Comparison of ENCODE assay signal across 20 cellular contexts in genomic region chr10:12051241-12051640, GRCh38. TPM values are rescaled to one million over a fixed set of nuclear protein-coding genes. Genes with fewer than 3 reads are reported as not detected.
DNase-seq lines count a peak whose midpoint lies in the region; FAIRE-seq and TF ChIP-seq lines count a peak whose summit lies in the region.
"Had no signal": no experiment of that assay in that cellular context is flagged by ENCODE, and none has a peak within 500 bp of the region (broad histone marks: within the 10 kb centered on the region; RNA-seq: fewer than 3 reads in every experiment).

No MANE protein-coding gene starts in this region.

- H3K4me1 ChIP-seq in mammary epithelial cell (ENCODE audit: insufficient read depth, low read length) = no peaks in the 10 kb centered on the region
- no peaks in the 10 kb centered on the region for H3K4me1 ChIP-seq in breast epithelium
- H3K4me1 ChIP-seq in H1 (replicated peaks in 1 of 4; ENCODE audit: control insufficient read depth in 3 of 4, insufficient read depth in 4 of 4, low read length in 3 of 4) = no peaks in the 10 kb centered on the region; a peak in 1 of 7 replicates
- no peaks in the 10 kb centered on the region for H3K4me1 ChIP-seq in uterus
- H3K4me1 ChIP-seq: A549 had no signal

- BruUV-seq in mammary epithelial cell (replicated peaks; lab: Mats Ljungman, UMichigan) = no TSS peak

- no peaks in the 10 kb centered on the region for H3K79me1 ChIP-seq in H1 (ENCODE audit: low read depth, low read length)

- H3K4me2 ChIP-seq in mammary epithelial cell (ENCODE audit: insufficient read depth, low read depth, low read length) (no peak overlapping the region), H1 (ENCODE audit: insufficient read depth in 1 of 2, low read depth in 2 of 2, low read length in 2 of 2) (no peak overlapping the region)
- H3K4me2 ChIP-seq: A549 had no signal

- no peak overlapping the region for H4K8ac ChIP-seq in H1 (ENCODE audit: extremely low read depth, insufficient read depth, low read length)

- in situ Hi-C loops in mammary epithelial cell (cut with MboI; ENCODE audit: low sequenced_read_pairs in 2 of 2) = no loop called here

- H2AK5ac ChIP-seq in H1 (ENCODE audit: low read depth, low read length) = no peak overlapping the region

- POLR2A ChIA-PET in H1 (lab: Charles Lee; ENCODE audit: partially characterized antibody) = interaction anchor here (1.0 to 1.1 kb wide), 2 partner anchors 8 to 254 kb away, joined by 3 to 4 read pairs; partner anchors contain the start of gene UPF2
- POLR2A ChIA-PET in activated CD4-positive, alpha-beta T cell treated with anti-CD3 and anti-CD28 coated beads, Interleukin-2, amount 10 ng/mL, durations not matched to agents 7 days and 5 days (lab: Charles Lee) = no interaction called here

- DNase-seq in mammary epithelial cell = no peak
- no peak for DNase-seq in breast epithelium (ENCODE audit: low spot score in 2 of 2)
- peak; percentile 73 for DNase-seq in NOMO-1 treated with DMSO at 0.1 percent for 48 hours (lab: John Stamatoyannopoulos, UW; ENCODE audit: unreplicated experiment)
- no peak for DNase-seq in H1 (ENCODE audit: low read depth in 1 of 2, low spot score in 2 of 2)
- no peak for DNase-seq in H4 (ENCODE audit: low spot score)
- DNase-seq in uterus = no peak
- DNase-seq in mucosa of gallbladder (ENCODE audit: low spot score) = no peak
- DNase-seq in activated CD4-positive, alpha-beta T cell treated with anti-CD3 and anti-CD28 coated beads, Interleukin-2, amount 10 ng/mL, durations not matched to agents 7 days and 5 days = no peak
- DNase-seq: brain microvascular endothelial cell; COR-L47; heart left ventricle; midbrain; NCI-H524 treated with DMSO at 0.1 percent for 48 hours; pancreas; stimulated activated CD4-positive, alpha-beta T cell treated with anti-CD3 and anti-CD28 coated beads, Interleukin-4, amount 100 ng/mL, for 4 hours; thyroid gland had no signal

- no peak overlapping the region for H2BK12ac ChIP-seq in H1 (ENCODE audit: low read depth, low read length)

- H3K9me3 Mint-ChIP-seq in activated CD4-positive, alpha-beta T cell treated with anti-CD3 and anti-CD28 coated beads, Interleukin-2, amount 10 ng/mL, durations not matched to agents 7 days and 5 days = no peaks in the 10 kb centered on the region
- H3K9me3 Mint-ChIP-seq: activated naive CD4-positive, alpha-beta T cell treated with anti-CD3 and anti-CD28 coated beads, Interleukin-2, amount 50 U/mL, for 24 hours; T-helper 1 cell treated with Interleukin-12 subunit alpha and Interleukin-12 subunit beta and Interleukin-4 antibody, amounts not matched to agents 30 μg/mL and 1 μg/mL, for 36 hours had no signal

- TF ChIP-seq POLR2A in breast epithelium (IDR thresholded peaks at IDR 0.05) (no peak), H1 (IDR thresholded peaks at IDR 0.05; ENCODE audit: control extremely low read depth in 1 of 2, low read depth in 2 of 2, low read length in 2 of 2) (no peak), uterus (IDR thresholded peaks at IDR 0.05) (no peak)

- no peak for TF ChIP-seq EP300 in H1 (IDR thresholded peaks at IDR 0.05; ENCODE audit: borderline replicate concordance in 1 of 2, low read depth in 2 of 2, low read length in 2 of 2)

- intact Hi-C loops in mammary epithelial cell (cut with micrococcal nuclease) = no loop called here
- intact Hi-C loops in breast epithelium (cut with DNase I; ENCODE audit: low total_unique reads) = no loop called here
- intact Hi-C loops in uterus (cut with DNase I; ENCODE audit: low total_unique reads) = no loop called here

- H3K27me3 ChIP-seq in mammary epithelial cell (ENCODE audit: insufficient read depth, low read length) = no peaks in the 10 kb centered on the region
- no peaks in the 10 kb centered on the region for H3K27me3 ChIP-seq in breast epithelium
- H3K27me3 ChIP-seq in H1 (replicated peaks in 1 of 4; ENCODE audit: control insufficient read depth in 3 of 4, extremely low read depth in 1 of 4, insufficient read depth in 3 of 4, low read length in 3 of 4) = no peaks in the 10 kb centered on the region
- H3K27me3 ChIP-seq in uterus = no peaks in the 10 kb centered on the region
- H3K27me3 ChIP-seq: brain microvascular endothelial cell, heart left ventricle, pancreas, thyroid gland had no signal

- no peak overlapping the region for H3K4me3 Mint-ChIP-seq in activated CD4-positive, alpha-beta T cell treated with anti-CD3 and anti-CD28 coated beads, Interleukin-2, amount 10 ng/mL, durations not matched to agents 7 days and 5 days
- H3K4me3 Mint-ChIP-seq: activated naive CD4-positive, alpha-beta T cell treated with anti-CD3 and anti-CD28 coated beads, Interleukin-2, amount 50 U/mL, for 24 hours; T-helper 1 cell treated with Interleukin-12 subunit alpha and Interleukin-12 subunit beta and Interleukin-4 antibody, amounts not matched to agents 30 μg/mL and 1 μg/mL, for 36 hours had no signal

- TF ChIP-seq CTCF in mammary epithelial cell (conservative IDR thresholded peaks at IDR 0.05 in 1 of 2, IDR thresholded peaks at IDR 0.05 in 1 of 2; ENCODE audit: extremely low read depth in 1 of 2, insufficient read depth in 1 of 2, low read depth in 1 of 2, low read length in 2 of 2) = no peak
- no peak for TF ChIP-seq CTCF in breast epithelium (IDR thresholded peaks at IDR 0.05)
- no peak for TF ChIP-seq CTCF in H1 (IDR thresholded peaks at IDR 0.05; ENCODE audit: control extremely low read depth in 1 of 3, insufficient read depth in 1 of 3, low read depth in 1 of 3, low read length in 3 of 3)
- TF ChIP-seq CTCF in uterus (IDR thresholded peaks at IDR 0.05) = no peak

- no peak overlapping the region for H4K5ac ChIP-seq in H1 (ENCODE audit: insufficient read length, low read depth, low read length)

- no peak for TF ChIP-seq RAD21 in H1 (IDR thresholded peaks at IDR 0.05 in 1 of 2, conservative IDR thresholded peaks at IDR 0.05 in 1 of 2; ENCODE audit: low read depth in 2 of 2, low read length in 2 of 2)

- no peak overlapping the region for H3K27ac Mint-ChIP-seq in activated CD4-positive, alpha-beta T cell treated with anti-CD3 and anti-CD28 coated beads, Interleukin-2, amount 10 ng/mL, durations not matched to agents 7 days and 5 days
- H3K27ac Mint-ChIP-seq: activated naive CD4-positive, alpha-beta T cell treated with anti-CD3 and anti-CD28 coated beads, Interleukin-2, amount 50 U/mL, for 24 hours; T-helper 1 cell treated with Interleukin-12 subunit alpha and Interleukin-12 subunit beta and Interleukin-4 antibody, amounts not matched to agents 30 μg/mL and 1 μg/mL, for 36 hours had no signal

- FAIRE-seq in H1 (lab: Jason Lieb, UNC) = no peak
- FAIRE-seq: A549, islet of Langerhans, pancreas had no signal

- no peaks in the 10 kb centered on the region; the same call in 1 of the 2 replicates for H3K23me2 ChIP-seq in H1 (ENCODE audit: low read depth, low read length)

- CTCF ChIA-PET in mammary epithelial cell (lab: Charles Lee; ENCODE audit: low non-redundant PET) (no interaction called here), H1 (lab: Charles Lee; ENCODE audit: partially characterized antibody) (no interaction called here)
- CTCF ChIA-PET in activated CD4-positive, alpha-beta T cell treated with anti-CD3 and anti-CD28 coated beads, Interleukin-2, amount 10 ng/mL, durations not matched to agents 7 days and 5 days (lab: Charles Lee) = interaction anchor here (0.6 kb wide), 2 partner anchors 34 to 93 kb away, joined by 3 to 4 read pairs; no protein-coding TSS in a partner anchor

- no peak overlapping the region for H2BK15ac ChIP-seq in H1 (ENCODE audit: low read length)

- no peaks in the 10 kb centered on the region for H3K27me3 Mint-ChIP-seq in activated CD4-positive, alpha-beta T cell treated with anti-CD3 and anti-CD28 coated beads, Interleukin-2, amount 10 ng/mL, durations not matched to agents 7 days and 5 days
- H3K27me3 Mint-ChIP-seq: activated naive CD4-positive, alpha-beta T cell treated with anti-CD3 and anti-CD28 coated beads, Interleukin-2, amount 50 U/mL, for 24 hours had no signal

- H3K9me3 ChIP-seq in mammary epithelial cell (replicated peaks; ENCODE audit: insufficient read depth, low read length) (no peaks in the 10 kb centered on the region), breast epithelium (no peaks in the 10 kb centered on the region), H1 (ENCODE audit: insufficient read depth in 2 of 2, low read depth in 1 of 2, low read length in 1 of 2) (no peaks in the 10 kb centered on the region), uterus (no peaks in the 10 kb centered on the region)
- H3K9me3 ChIP-seq: A549, heart left ventricle, pancreas, thyroid gland had no signal

- H3K4me1 Mint-ChIP-seq in activated CD4-positive, alpha-beta T cell treated with anti-CD3 and anti-CD28 coated beads, Interleukin-2, amount 10 ng/mL, durations not matched to agents 7 days and 5 days = peaks cover 10% of the 10 kb centered on the region
- H3K4me1 Mint-ChIP-seq: activated naive CD4-positive, alpha-beta T cell treated with anti-CD3 and anti-CD28 coated beads, Interleukin-2, amount 50 U/mL, for 24 hours had no signal

- H2BK120ac ChIP-seq in H1 (replicated peaks; ENCODE audit: low read depth, low read length) = no peak overlapping the region

- H3K4me3 ChIP-seq in mammary epithelial cell (replicated peaks in 1 of 3; ENCODE audit: insufficient read depth in 1 of 3, low read depth in 2 of 3, low read length in 3 of 3) (no peak overlapping the region), breast epithelium (no peak overlapping the region), H1 (ENCODE audit: extremely low read depth in 1 of 4, insufficient read depth in 2 of 4, low read depth in 3 of 4, low read length in 4 of 4) (no peak overlapping the region), uterus (no peak overlapping the region)
- H3K4me3 ChIP-seq: A549, heart left ventricle, pancreas, thyroid gland had no signal

- H4K91ac ChIP-seq in H1 (replicated peaks; ENCODE audit: insufficient read length, low read length) = no peak overlapping the region

- no peak overlapping the region for H3K4ac ChIP-seq in H1 (replicated peaks; ENCODE audit: insufficient read length, low read depth, low read length)

- no peak overlapping the region for H3K14ac ChIP-seq in H1 (ENCODE audit: insufficient read length)

- no peak overlapping the region for H3K23ac ChIP-seq in H1 (ENCODE audit: insufficient read length)

- H2BK5ac ChIP-seq in H1 (ENCODE audit: low read depth, low read length) = no peak overlapping the region

- H3K9ac ChIP-seq in mammary epithelial cell (ENCODE audit: insufficient read depth, low read length) (no peak overlapping the region), H1 (replicated peaks in 1 of 4; ENCODE audit: extremely low read depth in 1 of 4, low read depth in 3 of 4, low read length in 3 of 4) (no peak overlapping the region)

- no peaks in the 10 kb centered on the region for H3K36me3 Mint-ChIP-seq in activated CD4-positive, alpha-beta T cell treated with anti-CD3 and anti-CD28 coated beads, Interleukin-2, amount 10 ng/mL, durations not matched to agents 7 days and 5 days (ENCODE audit: low read depth)
- H3K36me3 Mint-ChIP-seq: activated naive CD4-positive, alpha-beta T cell treated with anti-CD3 and anti-CD28 coated beads, Interleukin-2, amount 50 U/mL, for 24 hours had no signal

- 67% methylated on average over 4 of the region's 4 CpGs for WGBS in mammary epithelial cell (ENCODE audit: low coverage, missing lambda C conversion rate)
- 82% methylated on average over 4 of the region's 4 CpGs; no CpG with 5 or more reads in 1 of the 2 experiments for WGBS in H1 (ENCODE audit: extremely low coverage in 1 of 2, insufficient coverage in 1 of 2, insufficient read length in 1 of 2, insufficient replicate concordance in 2 of 2, low coverage in 1 of 2, low lambda C conversion rate in 2 of 2, missing lambda C conversion rate in 1 of 2), 2 experiments

- no peaks in the 10 kb centered on the region for H3K79me2 ChIP-seq in mammary epithelial cell (ENCODE audit: insufficient read depth, low read length)
- H3K79me2 ChIP-seq in H1 (ENCODE audit: control insufficient read depth in 1 of 2, insufficient read depth in 2 of 2, low read length in 2 of 2) = no peaks in the 10 kb centered on the region

- H3K27ac ChIP-seq in mammary epithelial cell (ENCODE audit: insufficient read depth, low read depth, low read length) (no peak overlapping the region), breast epithelium (no peak overlapping the region), H1 (ENCODE audit: low read depth, low read length) (no peak overlapping the region), uterus (no peak overlapping the region)
- H3K27ac ChIP-seq: A549, brain microvascular endothelial cell, pancreas, thyroid gland had no signal

- dilution Hi-C loops in mammary epithelial cell (cut with HindIII; ENCODE audit: low sequenced_read_pairs) = no loop called here

- H3K18ac ChIP-seq in H1 (ENCODE audit: extremely low read depth, low read length) = no peak overlapping the region

- H3K36me3 ChIP-seq in mammary epithelial cell (ENCODE audit: insufficient read depth, low read length) (no peaks in the 10 kb centered on the region), breast epithelium (no peaks in the 10 kb centered on the region), H1 (ENCODE audit: control insufficient read depth in 2 of 4, insufficient read depth in 4 of 4, low read length in 3 of 4) (no peaks in the 10 kb centered on the region), uterus (no peaks in the 10 kb centered on the region)
- H3K36me3 ChIP-seq: brain microvascular endothelial cell, heart left ventricle, pancreas, thyroid gland had no signal

- H2BK20ac ChIP-seq in H1 (ENCODE audit: low read length) = no peak overlapping the region

- no peak overlapping the region for H3K56ac ChIP-seq in H1 (replicated peaks; ENCODE audit: insufficient read length, low read depth, low read length)

- H2AFZ ChIP-seq in mammary epithelial cell (ENCODE audit: low read depth, low read length) (peak overlapping the region; percentile 33), H1 (ENCODE audit: low read length) (peak overlapping the region; percentile 81; the same call in 1 of the 2 replicates)

- H4K20me1 ChIP-seq in mammary epithelial cell (ENCODE audit: insufficient read depth, low read length) = no peaks in the 10 kb centered on the region
- H4K20me1 ChIP-seq in H1 (replicated peaks in 1 of 2; ENCODE audit: control insufficient read depth in 1 of 2, insufficient read depth in 2 of 2, low read length in 2 of 2) = no peaks in the 10 kb centered on the region

RNA-seq across cellular contexts. Expression of gene UPF2, which starts 8.6 kb away (rescaled TPM):
- total RNA-seq in mammary epithelial cell (10 to 100 TPM; 12.0 to 23.7 TPM), breast epithelium (10 to 100 TPM; 22.4 to 32.9 (median 29.2) TPM), uterus (10 to 100 TPM; 17.4 to 35.7 (median 28.0) TPM), mucosa of gallbladder (15.8 TPM)
- polyA plus RNA-seq in mammary epithelial cell (10.4 TPM), H1 (2011; rRNA removed) (4.1 and 6.2 TPM in 2 replicates)
- 6.9 TPM for polyA minus RNA-seq in mammary epithelial cell
- total RNA-seq in H1 (2021; fragmentation: NEBNext Ultra II Directional; extraction: Animal tissue kit (Norgen Biotek cat#: 25700)) = 32.8 and 33.6 TPM in 2 replicates
- polyA plus RNA-seq in H1 (2011; cell fraction: cytosol; rRNA removed) = 11.5 TPM
- 6.3 TPM for polyA plus RNA-seq in H1 (2011; cell fraction: nucleus; rRNA removed)
- polyA plus RNA-seq in H1 (2012, experiment 1 of 2) = 17.7 to 34.9 TPM (median 21.2 TPM) in 4 replicates
- polyA plus RNA-seq in H1 (2012, experiment 2 of 2) = 1.4 TPM
- 32.5 TPM for polyA plus RNA-seq in H1 (2013, experiment 1 of 2)
- 35.1 TPM for polyA plus RNA-seq in H1 (2013, experiment 2 of 2)
- polyA minus RNA-seq in H1 (2011; rRNA and poly(A)+ RNA removed) = 11.7 and 17.0 TPM in 2 replicates
- 9.9 TPM for polyA minus RNA-seq in H1 (2011; cell fraction: cytosol; rRNA and poly(A)+ RNA removed)
- polyA minus RNA-seq in H1 (2011; cell fraction: nucleus; rRNA and poly(A)+ RNA removed) = 19.1 TPM
- 5.9 and 6.7 TPM in 2 replicates for total RNA-seq in H4 (2014; rRNA removed; shearing (Covaris generic))
- total RNA-seq in activated CD4-positive, alpha-beta T cell treated with anti-CD3 and anti-CD28 coated beads, Interleukin-2, amount 10 ng/mL, durations not matched to agents 7 days and 5 days = 10 to 100 TPM; 31.3 to 39.2 TPM

RNA-seq across cellular contexts. Expression of gene DHTKD1, which starts 17.5 kb away (rescaled TPM):
- total RNA-seq in mammary epithelial cell = 10 to 100 TPM; 19.9 to 20.8 TPM
- 27.7 TPM for polyA plus RNA-seq in mammary epithelial cell
- 24.4 TPM for polyA minus RNA-seq in mammary epithelial cell
- 10 to 100 TPM; 22.3 to 35.7 (median 31.9) TPM for total RNA-seq in breast epithelium
- total RNA-seq in H1 (2021; fragmentation: NEBNext Ultra II Directional; extraction: Animal tissue kit (Norgen Biotek cat#: 25700)) = 49.8 and 50.7 TPM in 2 replicates
- 74.6 and 74.9 TPM in 2 replicates for polyA plus RNA-seq in H1 (2011; rRNA removed)
- polyA plus RNA-seq in H1 (2011; cell fraction: cytosol; rRNA removed) = 65.6 TPM
- 48.6 TPM for polyA plus RNA-seq in H1 (2011; cell fraction: nucleus; rRNA removed)
- 25.9 to 32.6 TPM (median 27.3 TPM) in 4 replicates for polyA plus RNA-seq in H1 (2012, experiment 1 of 2)
- 9.4 TPM for polyA plus RNA-seq in H1 (2012, experiment 2 of 2)
- 27.1 TPM for polyA plus RNA-seq in H1 (2013, experiment 1 of 2)
- polyA plus RNA-seq in H1 (2013, experiment 2 of 2) = 26.4 TPM
- 109 and 134 TPM in 2 replicates for polyA minus RNA-seq in H1 (2011; rRNA and poly(A)+ RNA removed)
- 93.7 TPM for polyA minus RNA-seq in H1 (2011; cell fraction: cytosol; rRNA and poly(A)+ RNA removed)
- polyA minus RNA-seq in H1 (2011; cell fraction: nucleus; rRNA and poly(A)+ RNA removed) = 62.4 TPM
- 7.8 and 8.3 TPM in 2 replicates for total RNA-seq in H4 (2014; rRNA removed; shearing (Covaris generic))
- total RNA-seq in uterus = 10 to 100 TPM; 27.5 to 53.5 (median 32.7) TPM
- total RNA-seq in mucosa of gallbladder = 22.3 TPM
- 10 to 100 TPM; 19.8 to 20.2 TPM for total RNA-seq in activated CD4-positive, alpha-beta T cell treated with anti-CD3 and anti-CD28 coated beads, Interleukin-2, amount 10 ng/mL, durations not matched to agents 7 days and 5 days
